In the genomic region with DNA sequence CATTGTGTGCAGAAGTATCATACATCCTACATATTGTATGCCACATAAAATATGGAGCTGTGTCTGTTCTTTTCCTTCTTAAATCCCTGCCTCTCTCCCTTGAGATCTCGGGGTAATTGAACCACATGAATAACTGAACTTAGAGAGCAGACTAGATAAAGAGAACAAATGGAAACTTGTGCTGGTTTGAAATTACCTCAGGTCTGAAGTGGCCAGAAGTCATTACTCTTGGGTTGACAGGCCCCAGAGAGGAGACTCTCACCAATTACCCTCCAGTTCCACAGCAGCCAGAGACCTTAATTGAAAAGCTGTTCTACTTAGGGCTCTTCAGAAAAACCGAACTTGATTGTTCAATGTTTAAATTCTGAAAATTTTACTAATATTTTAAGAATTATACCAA, we compare ENCODE assay signal across 15 cellular contexts. TPM values are rescaled to one million over a fixed set of nuclear protein-coding genes. Genes with fewer than 3 reads are reported as not detected.
DNase-seq lines count a peak whose midpoint lies in the region; ATAC-seq and TF ChIP-seq lines count a peak whose summit lies in the region.
"Had no signal": no experiment of that assay in that cellular context is flagged by ENCODE, and none has a peak within 500 bp of the region (broad histone marks: within the 10 kb centered on the region; RNA-seq: fewer than 3 reads in every experiment).

No MANE protein-coding gene starts in this region.

- no peak overlapping the region for H2BK5ac ChIP-seq in H9 (ENCODE audit: insufficient read length, low read length)
- H2BK5ac ChIP-seq in mesenchymal stem cell (ENCODE audit: low read depth, low read length, poor library complexity, severe bottlenecking): no peak overlapping the region

- no peak for ATAC-seq in activated T-helper 17 cell treated with anti-CD3 and anti-CD28 coated beads, Interleukin-2, amount 50 U/mL, for 72 hours (replicated peaks)
- no peak for ATAC-seq in GM19397 (IDR thresholded peaks at IDR 0.05; ENCODE audit: unreplicated experiment)

- intact Hi-C loops in PC-9 (cut with micrococcal nuclease; ENCODE audit: unreplicated experiment): no loop called here

- H4K91ac ChIP-seq in H9 (ENCODE audit: insufficient read length, low read depth, low read length) (no peak overlapping the region), mesenchymal stem cell (ENCODE audit: low read length) (no peak overlapping the region)

- H2AFZ ChIP-seq in H9 (ENCODE audit: low read length) (no peak overlapping the region), mesenchymal stem cell (ENCODE audit: low read depth, low read length) (no peak overlapping the region), PC-9 (no peak overlapping the region)

- H3K9me3 Mint-ChIP-seq in H9: no peaks in the 10 kb centered on the region
- H3K9me3 Mint-ChIP-seq in activated T-helper 17 cell treated with anti-CD3 and anti-CD28 coated beads, Interleukin-2, amount 50 U/mL, for 72 hours: no peaks in the 10 kb centered on the region
- H3K9me3 Mint-ChIP-seq: IgD-negative memory B cell had no signal

- H4K20me1 ChIP-seq in H9 (ENCODE audit: control insufficient read depth, insufficient read depth, insufficient read length) (no peaks in the 10 kb centered on the region), PC-9 (ENCODE audit: insufficient read depth) (no peaks in the 10 kb centered on the region)

- H3K27me3 Mint-ChIP-seq in H9 (ENCODE audit: low read depth): no peaks in the 10 kb centered on the region; the same call in 1 of the 2 replicates
- H3K27me3 Mint-ChIP-seq in activated T-helper 17 cell treated with anti-CD3 and anti-CD28 coated beads, Interleukin-2, amount 50 U/mL, for 72 hours: no peaks in the 10 kb centered on the region
- H3K27me3 Mint-ChIP-seq: IgD-negative memory B cell had no signal

- H3K23ac ChIP-seq in H9 (ENCODE audit: insufficient read length, low read depth, low read length) (no peak overlapping the region), mesenchymal stem cell (ENCODE audit: low read length in 2 of 2) (no peak overlapping the region)

- H4K8ac ChIP-seq in H9 (replicated peaks; ENCODE audit: insufficient read length, low read depth, low read length) (no peak overlapping the region), mesenchymal stem cell (ENCODE audit: low read length) (no peak overlapping the region)

- TF ChIP-seq CTCF in H9 (conservative IDR thresholded peaks at IDR 0.05) (no peak), PC-9 (conservative IDR thresholded peaks at IDR 0.05) (no peak)

- H3K9me3 ChIP-seq in H9 (ENCODE audit: control insufficient read depth, low read depth, low read length): no peaks in the 10 kb centered on the region
- no peaks in the 10 kb centered on the region for H3K9me3 ChIP-seq in mesenchymal stem cell (ENCODE audit: control insufficient read depth, low read length)
- no peaks in the 10 kb centered on the region for H3K9me3 ChIP-seq in PC-9 (ENCODE audit: insufficient read depth, low read depth)

- WGBS in H9 (ENCODE audit: extremely low coverage, insufficient read length, low lambda C conversion rate): no CpG with 5 or more reads among the region's 2 CpGs
- WGBS in mesenchymal stem cell: 57% methylated on average over 1 of the region's 2 CpGs

- H3K36me3 ChIP-seq in mesenchymal stem cell (ENCODE audit: control insufficient read depth in 1 of 2, insufficient read depth in 2 of 2, low read depth in 1 of 2, low read length in 2 of 2) (no peaks in the 10 kb centered on the region), PC-9 (ENCODE audit: low read depth) (no peaks in the 10 kb centered on the region)

- H3K9ac ChIP-seq in H9 (ENCODE audit: extremely low read depth, insufficient read length, low read length) (no peak overlapping the region), mesenchymal stem cell (ENCODE audit: low read length) (no peak overlapping the region)

- H3K4me1 ChIP-seq in H9 (ENCODE audit: insufficient read depth, low read length) (no peaks in the 10 kb centered on the region), mesenchymal stem cell (ENCODE audit: control insufficient read depth, insufficient read depth, low read depth, low read length) (peaks cover 5% of the 10 kb centered on the region), PC-9 (replicated peaks; ENCODE audit: insufficient read depth) (peaks cover 41% of the 10 kb centered on the region)

- no peak overlapping the region for H3K4me2 ChIP-seq in H9 (ENCODE audit: insufficient read depth, insufficient read length, low read length)
- no peak overlapping the region for H3K4me2 ChIP-seq in mesenchymal stem cell (ENCODE audit: low read length, poor library complexity, severe bottlenecking)
- no peak overlapping the region for H3K4me2 ChIP-seq in PC-9

- peaks cover 24% of the 10 kb centered on the region for H3F3A ChIP-seq in PC-9 (ENCODE audit: insufficient read depth, low read depth)

- no peak overlapping the region for H2BK120ac ChIP-seq in H9 (ENCODE audit: low read depth, low read length, poor library complexity, severe bottlenecking)
- no peak overlapping the region for H2BK120ac ChIP-seq in mesenchymal stem cell (ENCODE audit: low read depth, low read length)

- H2BK20ac ChIP-seq in H9 (ENCODE audit: low read depth, low read length, poor library complexity, severe bottlenecking): no peak overlapping the region

- DNase-seq in NCI-H1417 (lab: John Stamatoyannopoulos, UW): peak in 2 of 3 experiments; percentile 18 to 91
- no peak for DNase-seq in NCI-H1417 treated with DMSO at 0.1 percent for 48 hours (lab: John Stamatoyannopoulos, UW)
- no peak for DNase-seq in H9
- DNase-seq in NCI-H226: peak; percentile 8
- peak; percentile 24 for DNase-seq in mesenchymal stem cell
- DNase-seq in PC-9: no peak
- DNase-seq: H7, NCI-H146, NCI-H2107, NCI-H82, SHP77 treated with DMSO at 0.1 percent for 48 hours had no signal

- H2BK15ac ChIP-seq in H9 (ENCODE audit: low read depth, low read length): no peak overlapping the region
- no peak overlapping the region for H2BK15ac ChIP-seq in mesenchymal stem cell (ENCODE audit: low read depth, poor library complexity, severe bottlenecking)

- H3K79me2 ChIP-seq in H9 (ENCODE audit: insufficient read depth, low read length) (no peaks in the 10 kb centered on the region), PC-9 (ENCODE audit: low read depth) (peaks cover 25% of the 10 kb centered on the region)

- H2BK12ac ChIP-seq in H9 (ENCODE audit: insufficient read length, low read depth, low read length) (no peak overlapping the region), mesenchymal stem cell (ENCODE audit: low read length in 2 of 2) (no peak overlapping the region)

- H3K79me1 ChIP-seq in H9 (ENCODE audit: insufficient read depth, low read depth, low read length, poor library complexity, severe bottlenecking) (no peaks in the 10 kb centered on the region), mesenchymal stem cell (replicated peaks; ENCODE audit: low read length, poor library complexity, severe bottlenecking) (peaks cover 6% of the 10 kb centered on the region)

- BruUV-seq in PC-9 (replicated peaks; lab: Mats Ljungman, UMichigan): no TSS peak

- no peaks in the 10 kb centered on the region for H3K23me2 ChIP-seq in H9 (ENCODE audit: insufficient read length, low read depth, low read length, poor library complexity, severe bottlenecking)

- H3K4me3 Mint-ChIP-seq in H9: no peak overlapping the region
- no peak overlapping the region for H3K4me3 Mint-ChIP-seq in activated T-helper 17 cell treated with anti-CD3 and anti-CD28 coated beads, Interleukin-2, amount 50 U/mL, for 72 hours
- H3K4me3 Mint-ChIP-seq: IgD-negative memory B cell had no signal

- H3K9me2 ChIP-seq in PC-9 (ENCODE audit: insufficient read depth): no peaks in the 10 kb centered on the region

- H3K36me3 Mint-ChIP-seq in H9 (ENCODE audit: insufficient read depth in 1 of 3, low read depth in 3 of 3): peaks cover 5 to 12% (median 6%) of the 10 kb centered on the region in 3 experiments; a peak in 5 of 7 replicates
- peaks cover 12% of the 10 kb centered on the region for H3K36me3 Mint-ChIP-seq in activated T-helper 17 cell treated with anti-CD3 and anti-CD28 coated beads, Interleukin-2, amount 50 U/mL, for 72 hours (ENCODE audit: low read depth)

- peaks cover 3 to 10% of the 10 kb centered on the region in 2 experiments; a peak in 1 of 4 replicates for H3K4me1 Mint-ChIP-seq in H9
- peaks cover 9% of the 10 kb centered on the region for H3K4me1 Mint-ChIP-seq in activated T-helper 17 cell treated with anti-CD3 and anti-CD28 coated beads, Interleukin-2, amount 50 U/mL, for 72 hours

- H3T11ph ChIP-seq in H9 (ENCODE audit: low read length): no peak overlapping the region

- H3K4me3 ChIP-seq in mesenchymal stem cell (ENCODE audit: insufficient read depth in 1 of 2, low read depth in 1 of 2, low read length in 2 of 2): no peak overlapping the region
- no peak overlapping the region for H3K4me3 ChIP-seq in PC-9

- H3K27me3 ChIP-seq in H9 (ENCODE audit: insufficient read depth, low read length) (no peaks in the 10 kb centered on the region), mesenchymal stem cell (ENCODE audit: control insufficient read depth in 1 of 2, insufficient read depth in 1 of 2, low read length in 2 of 2) (no peaks in the 10 kb centered on the region), PC-9 (ENCODE audit: insufficient read depth, low read depth) (no peaks in the 10 kb centered on the region)

- H3K14ac ChIP-seq in H9 (ENCODE audit: insufficient read depth, low read length) (no peak overlapping the region), mesenchymal stem cell (ENCODE audit: low read length in 2 of 2) (no peak overlapping the region)

- no peak overlapping the region for H2AK5ac ChIP-seq in H9 (ENCODE audit: insufficient read length, low read length)
- no peak overlapping the region for H2AK5ac ChIP-seq in mesenchymal stem cell (ENCODE audit: low read length, severe bottlenecking)

- H3K27ac Mint-ChIP-seq in H9: peak overlapping the region in 2 of 3 experiments; percentile 48 to 82; a peak in 3 of 7 replicates
- H3K27ac Mint-ChIP-seq in activated T-helper 17 cell treated with anti-CD3 and anti-CD28 coated beads, Interleukin-2, amount 50 U/mL, for 72 hours: no peak overlapping the region

- no peak overlapping the region for H3K56ac ChIP-seq in H9 (ENCODE audit: insufficient read length, low read depth, low read length)

- H4K5ac ChIP-seq in H9 (ENCODE audit: insufficient read length, low read depth, low read length): no peak overlapping the region

- H3K27ac ChIP-seq in H9 (ENCODE audit: insufficient read length, low read depth, low read length) (no peak overlapping the region), mesenchymal stem cell (ENCODE audit: low read length, poor library complexity, severe bottlenecking) (no peak overlapping the region), PC-9 (no peak overlapping the region)
- H3K27ac ChIP-seq: 22Rv1 had no signal

- POLR2A ChIA-PET in PC-9 (lab: Charles Lee; ENCODE audit: unreplicated experiment): no interaction called here

- CTCF ChIA-PET in PC-9 (lab: Charles Lee): no interaction called here

- H3K18ac ChIP-seq in H9 (ENCODE audit: insufficient read length, low read depth, low read length) (no peak overlapping the region), mesenchymal stem cell (ENCODE audit: low read depth in 1 of 2, low read length in 2 of 2) (no peak overlapping the region)

- H3K4ac ChIP-seq in H9 (ENCODE audit: low read depth, low read length) (no peak overlapping the region), mesenchymal stem cell (ENCODE audit: low read depth in 1 of 2, low read length in 2 of 2) (no peak overlapping the region)

RNA-seq across cellular contexts. Expression of a gene that starts 5.0 kb away (rescaled TPM):
- total RNA-seq in H9 (2021) (23.7 and 26.3 TPM in 2 replicates), PC-9 (2021) (53.5 and 65.0 TPM in 2 replicates)
- polyA plus RNA-seq in mesenchymal stem cell (2013, experiment 1 of 2): 29.8 TPM
- polyA plus RNA-seq in mesenchymal stem cell (2013, experiment 2 of 2): 29.7 TPM
- total RNA-seq in activated T-helper 17 cell treated with anti-CD3 and anti-CD28 coated beads, Interleukin-2, amount 50 U/mL, for 72 hours: 10 to 100 TPM; 22.7 to 31.2 TPM

Comparison
In these comparisons a context has a peak if more than half of its experiments do, and no peak if none do; other contexts are left out.
1. DNase-seq: peak in NCI-H1417 (2 of 3), NCI-H226 (single experiment) and mesenchymal stem cell (single experiment); none in NCI-H1417 treated with DMSO at 0.1 percent for 48 hours (single experiment), H9 (single experiment) and PC-9 (0 of 2).